ENCODE assay signal across 9 cellular contexts in the genomic region with DNA sequence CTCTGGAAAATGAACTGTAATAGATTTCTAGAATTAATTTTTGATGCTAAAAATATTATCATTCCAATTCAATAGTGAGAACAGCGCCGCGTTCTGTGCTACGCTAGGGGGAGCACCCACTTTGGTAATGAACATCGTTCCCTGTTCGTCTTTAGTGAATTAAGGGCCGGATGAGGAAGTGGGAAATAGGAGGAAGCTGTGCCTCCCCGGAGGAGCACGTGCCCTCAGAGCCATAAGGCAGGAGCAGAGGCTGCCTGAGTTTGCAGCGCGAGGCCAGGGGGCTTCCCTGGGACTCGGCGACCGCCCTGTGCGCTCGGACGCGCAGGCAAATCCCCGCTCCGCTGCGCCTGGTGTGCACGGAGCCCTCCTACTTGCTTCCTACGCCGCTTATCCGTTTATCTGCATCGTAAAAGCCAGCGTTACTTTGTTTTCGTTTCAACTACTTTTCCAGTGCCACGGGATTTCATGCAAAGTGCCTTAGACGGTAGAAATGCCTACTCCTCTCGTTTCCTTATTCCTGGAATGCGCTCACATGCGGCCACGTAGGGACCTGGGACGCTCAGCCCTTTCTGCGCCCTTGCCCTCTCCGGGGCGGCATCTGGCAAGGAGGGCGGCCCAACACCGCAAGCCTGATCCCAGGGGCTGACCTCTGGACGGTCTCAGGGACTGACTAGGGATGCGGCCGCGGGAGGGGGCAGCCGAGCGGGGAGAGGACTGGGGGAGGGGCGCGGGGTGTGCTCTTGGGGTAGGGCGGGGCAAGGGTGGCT.
DNase-seq lines count a peak whose midpoint lies in the region; ATAC-seq, FAIRE-seq and TF ChIP-seq lines count a peak whose summit lies in the region.
"Had no signal": no experiment of that assay in that cellular context is flagged by ENCODE, and none has a peak within 500 bp of the region (broad histone marks: within the 10 kb centered on the region; RNA-seq: fewer than 3 reads in every experiment).

No MANE protein-coding gene starts in this region.

- no peak overlapping the region for H3K27ac Mint-ChIP-seq in endodermal cell

- no peak for TF ChIP-seq POLR2A in A549 (IDR thresholded peaks at IDR 0.05; ENCODE audit: low read length)

- no peak for FAIRE-seq in A549 (lab: Jason Lieb, UNC)

- H3K36me3 ChIP-seq in endodermal cell (ENCODE audit: control insufficient read depth, insufficient read depth, low read length) (no peaks in the 10 kb centered on the region), lower lobe of right lung (no peaks in the 10 kb centered on the region)

- ATAC-seq in A549, result peak in 1 of 2 experiments; percentile 38; a peak in 3 of 6 replicates
- peak; percentile 64 to 65 for ATAC-seq in lower lobe of right lung
- no peak for ATAC-seq in HG03025 (IDR thresholded peaks at IDR 0.05; ENCODE audit: low FRiP score, unreplicated experiment)

- H3K9me3 ChIP-seq in A549 (no peaks in the 10 kb centered on the region), endodermal cell (ENCODE audit: control insufficient read depth, low read length) (no peaks in the 10 kb centered on the region), lower lobe of right lung (no peaks in the 10 kb centered on the region)

- H3K4me3 ChIP-seq in A549 (no peak overlapping the region), endodermal cell (ENCODE audit: low read length) (no peak overlapping the region), lower lobe of right lung (peak overlapping the region; percentile 25)

- CTCF ChIA-PET in A549 (lab: Yijun Ruan, JAX), result interaction anchor here (2.2 to 8.0 kb wide), 2 partner anchors 60 to 173 kb away, joined by 8 to 189 read pairs; no protein-coding TSS in a partner anchor

- H3K4me1 Mint-ChIP-seq in endodermal cell, result peaks cover 8% of the 10 kb centered on the region

- H3K27ac ChIP-seq in A549, result no peak overlapping the region
- no peak overlapping the region for H3K27ac ChIP-seq in VCaP
- H3K27ac ChIP-seq in endodermal cell (ENCODE audit: low read depth, low read length), result peak overlapping the region; percentile 66
- no peak overlapping the region for H3K27ac ChIP-seq in lower lobe of right lung

- H3K4me2 ChIP-seq in A549, result 0 out of 3 replicates have a peak overlapping the region, but pooled peaks have one; percentile 11

- peak; percentile 24 to 57; a peak in 2 of 5 replicates for TF ChIP-seq RAD21 in A549 (conservative IDR thresholded peaks at IDR 0.05 in 1 of 2, IDR thresholded peaks at IDR 0.05 in 1 of 2)

- peak in 1 of 2 experiments; percentile 62 for DNase-seq in A549 (ENCODE audit: low read depth in 1 of 2, low spot score in 1 of 2)
- peak; percentile 48 for DNase-seq in HCEC 1CT
- peak; percentile 86 for DNase-seq in endodermal cell
- peak; percentile 73 for DNase-seq in lower lobe of right lung
- DNase-seq in stimulated activated naive CD4-positive, alpha-beta T cell treated with Interleukin-2 at 50 U/mL for 16 hours (lab: John Stamatoyannopoulos, UW), result peak; percentile 1
- no peak for DNase-seq in NCI-H510A (lab: John Stamatoyannopoulos, UW)

- H3K9me3 Mint-ChIP-seq in endodermal cell, result peaks cover 4% of the 10 kb centered on the region
- H3K9me3 Mint-ChIP-seq: central memory CD8-positive, alpha-beta T cell had no signal

- intact Hi-C loops in lower lobe of right lung (cut with DNase I), result no loop called here

- H3K9ac ChIP-seq in endodermal cell (ENCODE audit: extremely low read depth, low read length, poor library complexity, severe bottlenecking), result no peak overlapping the region

- TF ChIP-seq EP300 in A549 (IDR thresholded peaks at IDR 0.05), result no peak

- 76% methylated on average over 44 of the region's 49 CpGs for WGBS in A549 (ENCODE audit: missing lambda C conversion rate)
- WGBS in endodermal cell (ENCODE audit: insufficient coverage in 1 of 2, insufficient read length in 1 of 2), 2 experiments, result 22 to 24% methylated on average over 21 to 49 of the region's 49 CpGs

- peak overlapping the region; percentile 48 for H3K4me3 Mint-ChIP-seq in endodermal cell
- H3K4me3 Mint-ChIP-seq: central memory CD8-positive, alpha-beta T cell had no signal

- H3K27me3 Mint-ChIP-seq in endodermal cell (ENCODE audit: insufficient read depth), result peaks cover 48% of the 10 kb centered on the region

- no peaks in the 10 kb centered on the region for H3K36me3 Mint-ChIP-seq in endodermal cell (ENCODE audit: low read depth)

- H3K27me3 ChIP-seq in endodermal cell (ENCODE audit: control insufficient read depth, insufficient read depth, low read length, poor library complexity, severe bottlenecking), result peaks cover 14% of the 10 kb centered on the region
- peaks cover 3% of the 10 kb centered on the region for H3K27me3 ChIP-seq in lower lobe of right lung (ENCODE audit: low read depth)

- TF ChIP-seq CTCF in A549 (IDR thresholded peaks at IDR 0.05) (peak; percentile 48), VCaP (conservative IDR thresholded peaks at IDR 0.05) (peak; percentile 64), endodermal cell (conservative IDR thresholded peaks at IDR 0.05) (peak; percentile 89), lower lobe of right lung (IDR thresholded peaks at IDR 0.05) (peak; percentile 54)

- POLR2A ChIA-PET in A549 (lab: Yijun Ruan, JAX), result no interaction called here

- peaks cover 7% of the 10 kb centered on the region; the same call in 1 of the 3 replicates for H3K4me1 ChIP-seq in A549
- no peaks in the 10 kb centered on the region for H3K4me1 ChIP-seq in endodermal cell (ENCODE audit: control insufficient read depth, insufficient read depth, low read length)
- peaks cover 19% of the 10 kb centered on the region for H3K4me1 ChIP-seq in lower lobe of right lung

TF ChIP-seq in A549, 52 proteins besides CTCF, POLR2A, EP300 and RAD21:
- TF ChIP-seq, protein P1, sequence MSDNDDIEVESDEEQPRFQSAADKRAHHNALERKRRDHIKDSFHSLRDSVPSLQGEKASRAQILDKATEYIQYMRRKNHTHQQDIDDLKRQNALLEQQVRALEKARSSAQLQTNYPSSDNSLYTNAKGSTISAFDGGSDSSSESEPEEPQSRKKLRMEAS (IDR thresholded peaks at IDR 0.05), result peak; percentile 80
- TF ChIP-seq NPAS2 (CRISPR knock-in tag; IDR thresholded peaks at IDR 0.05; ENCODE audit: borderline replicate concordance) (no peak), GATA3 (IDR thresholded peaks at IDR 0.05; ENCODE audit: borderline replicate concordance) (no peak), HOXA7 (CRISPR knock-in tag; IDR thresholded peaks at IDR 0.05) (no peak), RARB (CRISPR knock-in tag; IDR thresholded peaks at IDR 0.05) (no peak), ZSCAN20 (CRISPR knock-in tag; IDR thresholded peaks at IDR 0.05) (no peak), NR3C1 (IDR thresholded peaks at IDR 0.05) (no peak), HDAC2 (IDR thresholded peaks at IDR 0.05) (no peak), MYC (IDR thresholded peaks at IDR 0.05; ENCODE audit: borderline replicate concordance, low read length) (no peak), KDM5A (IDR thresholded peaks at IDR 0.05) (no peak), CEBPB (IDR thresholded peaks at IDR 0.05) (no peak), FOXS1 (CRISPR knock-in tag; IDR thresholded peaks at IDR 0.05) (no peak), MAFK (IDR thresholded peaks at IDR 0.05; ENCODE audit: partially characterized antibody) (no peak), KDM1A (IDR thresholded peaks at IDR 0.05; ENCODE audit: low read depth) (no peak)
- TF ChIP-seq, protein P2, sequence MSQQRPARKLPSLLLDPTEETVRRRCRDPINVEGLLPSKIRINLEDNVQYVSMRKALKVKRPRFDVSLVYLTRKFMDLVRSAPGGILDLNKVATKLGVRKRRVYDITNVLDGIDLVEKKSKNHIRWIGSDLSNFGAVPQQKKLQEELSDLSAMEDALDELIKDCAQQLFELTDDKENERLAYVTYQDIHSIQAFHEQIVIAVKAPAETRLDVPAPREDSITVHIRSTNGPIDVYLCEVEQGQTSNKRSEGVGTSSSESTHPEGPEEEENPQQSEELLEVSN (IDR thresholded peaks at IDR 0.05; ENCODE audit: borderline replicate concordance, low read depth), result peak; percentile 73
